12 cellular contexts compared by ENCODE assay signal in the genomic region with DNA sequence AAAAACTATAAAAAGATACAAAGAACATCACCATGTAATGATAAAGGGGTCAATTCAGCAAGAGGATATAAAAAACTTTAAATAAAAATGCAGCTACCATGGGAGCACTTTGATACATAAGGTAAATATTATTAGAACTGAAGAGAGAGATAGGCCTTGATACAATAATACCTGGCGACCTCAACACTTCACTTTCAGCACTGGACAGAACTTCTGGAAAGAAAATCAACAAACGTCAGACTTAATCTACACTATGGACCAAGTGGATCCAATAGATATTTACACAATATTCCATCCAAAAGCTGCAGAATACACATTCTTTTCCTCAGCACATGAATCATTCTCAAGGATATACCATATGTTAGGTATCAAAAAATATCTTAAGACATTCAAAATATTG. TPM values are rescaled to one million over a fixed set of nuclear protein-coding genes. Genes with fewer than 3 reads are reported as not detected.
"Had no signal": no experiment of that assay in that cellular context is flagged by ENCODE, and none has a peak within 500 bp of the region (broad histone marks: within the 10 kb centered on the region; RNA-seq: fewer than 3 reads in every experiment).

No MANE protein-coding gene starts in this region.

- H3K4me2 ChIP-seq: KMS-11 had no signal

- DNase-seq: IMR-90, Karpas-422, KBM-7, KG1 had no signal

- H3K27ac Mint-ChIP-seq: IgD-negative memory B cell had no signal

- H3K9me3 Mint-ChIP-seq: IgD-negative memory B cell had no signal

- H3K27ac ChIP-seq: HL-60, KMS-11 had no signal

- H3K4me3 ChIP-seq: K562 had no signal

- H3K4me3 Mint-ChIP-seq: IgD-negative memory B cell had no signal

- ATAC-seq: HepG2, K562 had no signal

- H3K4me1 Mint-ChIP-seq: IgD-negative memory B cell had no signal

- FAIRE-seq: HepG2, HTR-8/SVneo, K562 had no signal

- H3K36me3 Mint-ChIP-seq: IgD-negative memory B cell had no signal

RNA-seq across cellular contexts. Expression of a gene that starts 42.0 kb away (rescaled TPM):
- total RNA-seq: HT-29, HT1080, IMR-90, K562 had no signal
- polyA plus RNA-seq: HepG2, IgD-negative memory B cell, IMR-90, K562 had no signal
